7 cellular contexts compared by ENCODE assay signal in genomic region chr17:19508327-19508867, GRCh38. TPM values are rescaled to one million over a fixed set of nuclear protein-coding genes. Genes with fewer than 3 reads are reported as not detected.
DNase-seq lines count a peak whose midpoint lies in the region; ATAC-seq, FAIRE-seq and TF ChIP-seq lines count a peak whose summit lies in the region.

No MANE protein-coding gene starts in this region.

- peak overlapping the region; percentile 80 for H3K4me2 ChIP-seq in astrocyte (ENCODE audit: low read length)

- H3K9ac ChIP-seq in astrocyte (ENCODE audit: low read length), result peak overlapping the region; percentile 81

- H3K79me2 ChIP-seq in astrocyte (ENCODE audit: insufficient read depth, low read length), result no peaks in the 10 kb centered on the region

- H3K27me3 ChIP-seq in astrocyte (ENCODE audit: insufficient read depth, low read length), result no peaks in the 10 kb centered on the region

- no peaks in the 10 kb centered on the region for H3K9me3 Mint-ChIP-seq in astrocyte (ENCODE audit: unreplicated experiment)

- no peaks in the 10 kb centered on the region for H3K4me1 ChIP-seq in astrocyte (ENCODE audit: insufficient read depth, low read length)

- peaks cover 2% of the 10 kb centered on the region for H3K27me3 Mint-ChIP-seq in astrocyte (ENCODE audit: low read depth, unreplicated experiment)

- no peaks in the 10 kb centered on the region for H3K36me3 Mint-ChIP-seq in astrocyte (ENCODE audit: low read depth, unreplicated experiment)

- no peak for TF ChIP-seq CTCF in astrocyte (IDR thresholded peaks at IDR 0.05; ENCODE audit: insufficient read depth, low read depth, low read length)

- ATAC-seq in GM18867 (IDR thresholded peaks at IDR 0.05; ENCODE audit: unreplicated experiment) (peak; percentile 39), HG02973 (IDR thresholded peaks at IDR 0.05; ENCODE audit: unreplicated experiment) (peak; percentile 26)

- DNase-seq in SHP77 treated with DMSO at 0.1 percent for 48 hours (lab: John Stamatoyannopoulos, UW) (peak; percentile 68), astrocyte (ENCODE audit: low read depth) (no peak), islet precursor cell (peak; percentile 69), GM19240 (ENCODE audit: insufficient read length, low spot score) (no peak)
- DNase-seq in stimulated activated CD4-positive, alpha-beta T cell treated with anti-CD3 and anti-CD28 coated beads, Interleukin-4, amount 100 ng/mL, for 1 hour, result peak; percentile 59

- H3K4me3 ChIP-seq in astrocyte (ENCODE audit: insufficient read depth, low read depth, low read length), result peak overlapping the region; percentile 64

- no peaks in the 10 kb centered on the region for H3K36me3 ChIP-seq in astrocyte (ENCODE audit: insufficient read depth, low read length)

- no peak for FAIRE-seq in astrocyte (lab: Jason Lieb, UNC)

- no peak overlapping the region for H2AFZ ChIP-seq in astrocyte (ENCODE audit: low read depth, low read length)

- H3K4me1 Mint-ChIP-seq in astrocyte (ENCODE audit: low read depth, unreplicated experiment), result no peaks in the 10 kb centered on the region

- H3K27ac Mint-ChIP-seq in astrocyte (ENCODE audit: unreplicated experiment), result peak overlapping the region; percentile 41

- H3K9me3 ChIP-seq in astrocyte (ENCODE audit: insufficient read depth, low read depth, low read length), result no peaks in the 10 kb centered on the region

- H3K27ac ChIP-seq in astrocyte (ENCODE audit: low read depth, low read length), result no peak overlapping the region

- no peaks in the 10 kb centered on the region for H4K20me1 ChIP-seq in astrocyte (ENCODE audit: insufficient read depth, low read length)

- H3K4me3 Mint-ChIP-seq in astrocyte (ENCODE audit: unreplicated experiment), result peak overlapping the region; percentile 86

RNA-seq across cellular contexts. Expression of gene SLC47A1, which starts 25.3 kb away (rescaled TPM):
- 0.17 and 0.75 TPM in 2 replicates for total RNA-seq in astrocyte

Comparison
In these comparisons a context has a peak if more than half of its experiments do, and no peak if none do; other contexts are left out.
1. DNase-seq: peak in SHP77 treated with DMSO at 0.1 percent for 48 hours (single experiment), islet precursor cell (single experiment) and stimulated activated CD4-positive, alpha-beta T cell treated with anti-CD3 and anti-CD28 coated beads, Interleukin-4, amount 100 ng/mL, for 1 hour (single experiment); none in astrocyte (single experiment) and GM19240 (single experiment).